In the genomic region with DNA sequence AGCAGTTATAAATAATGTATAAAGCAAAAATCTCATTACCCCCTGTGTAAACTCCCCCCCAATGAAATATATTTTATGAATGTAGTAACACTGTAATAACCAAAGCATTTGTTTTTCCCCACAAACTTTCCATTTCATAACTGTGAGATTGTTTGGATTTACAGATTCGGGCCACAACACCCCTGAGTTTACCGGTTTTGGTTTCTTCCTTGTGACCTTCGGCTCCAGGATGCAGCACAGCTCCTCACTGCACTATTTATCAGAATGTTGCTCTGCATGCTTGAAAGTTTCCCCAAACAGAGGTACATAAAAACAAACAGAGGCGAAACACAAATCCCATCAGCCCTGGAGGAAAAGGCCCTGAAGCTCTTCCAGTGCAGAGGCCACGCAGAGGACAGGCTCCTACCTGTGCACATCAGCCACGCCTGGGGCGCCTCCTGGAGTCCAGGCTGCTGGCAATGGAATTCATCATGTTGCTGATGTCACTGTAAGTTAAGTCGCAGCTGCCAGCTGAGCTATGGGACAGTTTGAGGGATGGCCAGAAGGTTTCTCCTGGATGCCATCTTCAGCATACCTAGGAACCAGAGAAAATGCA, we compare ENCODE assay signal across 11 cellular contexts.
DNase-seq lines count a peak whose midpoint lies in the region; ATAC-seq, FAIRE-seq and TF ChIP-seq lines count a peak whose summit lies in the region.
"Had no signal": no experiment of that assay in that cellular context is flagged by ENCODE, and none has a peak within 500 bp of the region (broad histone marks: within the 10 kb centered on the region; RNA-seq: fewer than 3 reads in every experiment).

No MANE protein-coding gene starts in this region.

- TF ChIP-seq EP300 in HepG2 (IDR thresholded peaks at IDR 0.05; ENCODE audit: low read depth in 2 of 2, low read length in 2 of 2) (no peak), HepG2 (CRISPR knock-in tag; IDR thresholded peaks at IDR 0.05; ENCODE audit: borderline replicate concordance) (no peak), stomach (IDR thresholded peaks at IDR 0.05) (no peak)

- H3K27me3 ChIP-seq in HepG2 (ENCODE audit: control insufficient read depth in 1 of 2, insufficient read depth in 2 of 2, low read length in 2 of 2) (no peaks in the 10 kb centered on the region), right lobe of liver (no peaks in the 10 kb centered on the region), stomach (no peaks in the 10 kb centered on the region)
- H3K27me3 ChIP-seq: left lung had no signal

- H3K4me1 ChIP-seq in HepG2 (ENCODE audit: insufficient read depth, low read length) (no peaks in the 10 kb centered on the region), right lobe of liver (no peaks in the 10 kb centered on the region), stomach (peaks cover 0 to 23% (median 17%) of the 10 kb centered on the region in 4 donors)
- H3K4me1 ChIP-seq: left lung had no signal

- H3K9me3 ChIP-seq in HepG2 (ENCODE audit: low read length): no peaks in the 10 kb centered on the region
- H3K9me3 ChIP-seq in right lobe of liver: no peaks in the 10 kb centered on the region
- no peaks in the 10 kb centered on the region for H3K9me3 ChIP-seq in stomach
- H3K9me3 ChIP-seq: left lung had no signal

- no TSS peak for BruUV-seq in HepG2 (replicated peaks; lab: Mats Ljungman, UMichigan)

- FAIRE-seq in HepG2 (lab: Jason Lieb, UNC): no peak

- H3K27ac ChIP-seq in HepG2 (ENCODE audit: extremely low read length, insufficient read depth, low read length): no peak overlapping the region
- no peak overlapping the region for H3K27ac ChIP-seq in right lobe of liver
- no peak overlapping the region for H3K27ac ChIP-seq in stomach
- H3K27ac ChIP-seq: left lung, SK-N-MC had no signal

- in situ Hi-C loops in HepG2 (cut with HindIII; ENCODE audit: extremely low pct_ligation_motif_present, low pct_unique_long_range_greater_than_20kb): no loop called here

- DNase-seq in HepG2 (ENCODE audit: low spot score): peak; percentile 21
- no peak for DNase-seq in right lobe of liver
- peak; percentile 8 for DNase-seq in OCI-M1 (lab: John Stamatoyannopoulos, UW)
- peak; percentile 20 for DNase-seq in central memory CD4-positive, alpha-beta T cell
- DNase-seq in stomach: peak; percentile 29
- DNase-seq in NCI-H2081 treated with DMSO at 0.1 percent for 48 hours (lab: John Stamatoyannopoulos, UW): no peak
- DNase-seq: C1 segment of cervical spinal cord, left lung had no signal

- POLR2A ChIA-PET in HepG2 (lab: Yijun Ruan, JAX): no interaction called here

- H3K79me2 ChIP-seq in HepG2 (ENCODE audit: insufficient read depth, low read length): no peaks in the 10 kb centered on the region

- H3K4me2 ChIP-seq in HepG2 (ENCODE audit: low read depth, low read length): no peak overlapping the region; the same call in 1 of the 2 replicates

- no peak overlapping the region for H3K9ac ChIP-seq in HepG2 (ENCODE audit: insufficient read depth, low read depth, low read length)

- TF ChIP-seq RAD21 in HepG2 (CRISPR knock-in tag; IDR thresholded peaks at IDR 0.05): no peak

- no peak overlapping the region for H2AFZ ChIP-seq in HepG2 (ENCODE audit: low read length)

- H3K4me3 ChIP-seq in HepG2 (replicated peaks in 1 of 3; ENCODE audit: insufficient read depth in 1 of 3, low read depth in 2 of 3, low read length in 3 of 3) (no peak overlapping the region), right lobe of liver (no peak overlapping the region), stomach (no peak overlapping the region)
- H3K4me3 ChIP-seq: left lung, SK-N-MC had no signal

- H3K36me3 ChIP-seq in HepG2 (replicated peaks in 1 of 2; ENCODE audit: control insufficient read depth in 1 of 2, insufficient read depth in 2 of 2, low read length in 2 of 2) (no peaks in the 10 kb centered on the region), right lobe of liver (no peaks in the 10 kb centered on the region), stomach (no peaks in the 10 kb centered on the region)
- H3K36me3 ChIP-seq: left lung had no signal

- CTCF ChIA-PET in HepG2 (lab: Yijun Ruan, JAX; ENCODE audit: low intra/inter-chr PET ratio, low total read pairs): no interaction called here

- WGBS in HepG2 (ENCODE audit: low lambda C conversion rate): 26% methylated on average over 5 of the region's 8 CpGs
- 64% methylated on average over 4 of the region's 8 CpGs for WGBS in right lobe of liver (ENCODE audit: insufficient coverage, low coverage, low lambda C conversion rate, missing lambda C conversion rate)
- 74 to 89% (median 82%) methylated on average over 8 of the region's 8 CpGs for WGBS in stomach, 5 donors

- H4K20me1 ChIP-seq in HepG2 (ENCODE audit: insufficient read depth, low read length): no peaks in the 10 kb centered on the region

- ATAC-seq in HepG2 (peak; percentile 90), right lobe of liver (no peak), HG03571 (IDR thresholded peaks at IDR 0.05; ENCODE audit: unreplicated experiment) (no peak), SK-N-SH treated with all-trans-retinoic acid at 6 μM for 48 hours (no peak)
- ATAC-seq: left lung had no signal

- TF ChIP-seq CTCF in HepG2 (CRISPR knock-in tag; IDR thresholded peaks at IDR 0.05) (peak; percentile 53), right lobe of liver (IDR thresholded peaks at IDR 0.05) (no peak), stomach (IDR thresholded peaks at IDR 0.05) (no peak)

- intact Hi-C loops in HepG2 (cut with micrococcal nuclease; ENCODE audit: unreplicated experiment): no loop called here
- intact Hi-C loops in right lobe of liver (cut with DNase I): no loop called here
- intact Hi-C loops in stomach (cut with DNase I; ENCODE audit: low total_unique reads): no loop called here

- TF ChIP-seq POLR2A in HepG2 (IDR thresholded peaks at IDR 0.05; ENCODE audit: insufficient read depth in 1 of 2, low read depth in 2 of 2, low read length in 2 of 2): no peak
- no peak for TF ChIP-seq POLR2A in right lobe of liver (IDR thresholded peaks at IDR 0.05)
- no peak for TF ChIP-seq POLR2A in stomach (IDR thresholded peaks at IDR 0.05)

TF ChIP-seq in HepG2, 621 proteins besides CTCF, POLR2A, EP300 and RAD21:
- TF ChIP-seq, protein P1, sequence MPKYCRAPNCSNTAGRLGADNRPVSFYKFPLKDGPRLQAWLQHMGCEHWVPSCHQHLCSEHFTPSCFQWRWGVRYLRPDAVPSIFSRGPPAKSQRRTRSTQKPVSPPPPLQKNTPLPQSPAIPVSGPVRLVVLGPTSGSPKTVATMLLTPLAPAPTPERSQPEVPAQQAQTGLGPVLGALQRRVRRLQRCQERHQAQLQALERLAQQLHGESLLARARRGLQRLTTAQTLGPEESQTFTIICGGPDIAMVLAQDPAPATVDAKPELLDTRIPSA (CRISPR knock-in tag; IDR thresholded peaks at IDR 0.05; ENCODE audit: borderline replicate concordance): no peak
- TF ChIP-seq, protein P2, sequence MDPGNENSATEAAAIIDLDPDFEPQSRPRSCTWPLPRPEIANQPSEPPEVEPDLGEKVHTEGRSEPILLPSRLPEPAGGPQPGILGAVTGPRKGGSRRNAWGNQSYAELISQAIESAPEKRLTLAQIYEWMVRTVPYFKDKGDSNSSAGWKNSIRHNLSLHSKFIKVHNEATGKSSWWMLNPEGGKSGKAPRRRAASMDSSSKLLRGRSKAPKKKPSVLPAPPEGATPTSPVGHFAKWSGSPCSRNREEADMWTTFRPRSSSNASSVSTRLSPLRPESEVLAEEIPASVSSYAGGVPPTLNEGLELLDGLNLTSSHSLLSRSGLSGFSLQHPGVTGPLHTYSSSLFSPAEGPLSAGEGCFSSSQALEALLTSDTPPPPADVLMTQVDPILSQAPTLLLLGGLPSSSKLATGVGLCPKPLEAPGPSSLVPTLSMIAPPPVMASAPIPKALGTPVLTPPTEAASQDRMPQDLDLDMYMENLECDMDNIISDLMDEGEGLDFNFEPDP (CRISPR knock-in tag; conservative IDR thresholded peaks at IDR 0.05): 0 out of 2 replicates have a peak, but pooled peaks have one; percentile 26
- TF ChIP-seq STAG1 (CRISPR knock-in tag; IDR thresholded peaks at IDR 0.05): peak; percentile 56
- no peak for TF ChIP-seq ZNF230 (CRISPR knock-in tag; IDR thresholded peaks at IDR 0.05)
- peak; percentile 8 for TF ChIP-seq TEAD3 (CRISPR knock-in tag; optimal IDR thresholded peaks at IDR 0.05; ENCODE audit: borderline replicate concordance)
- no peak for TF ChIP-seq GABPA (IDR thresholded peaks at IDR 0.05; ENCODE audit: low read depth, low read length)
- peak; percentile 33; the same call in 1 of the 2 replicates for TF ChIP-seq GABPA (CRISPR knock-in tag; IDR thresholded peaks at IDR 0.05; ENCODE audit: low read depth)
- 0 out of 2 replicates have a peak, but pooled peaks have one; percentile 12 for TF ChIP-seq GABPB1 (CRISPR knock-in tag; IDR thresholded peaks at IDR 0.05)
TF ChIP-seq in HepG2: peak in this region for 5.

TF ChIP-seq in SK-N-SH treated with all-trans-retinoic acid at 6 μM for 48 hours, 23 proteins besides CTCF, POLR2A, EP300 and RAD21:
- no peak for TF ChIP-seq CSDC2 (CRISPR knock-in tag; IDR thresholded peaks at IDR 0.05)
- no peak for TF ChIP-seq TOX (CRISPR knock-in tag; IDR thresholded peaks at IDR 0.05; ENCODE audit: borderline replicate concordance)

Comparison
In these comparisons a context has a peak if more than half of its experiments do, and no peak if none do; other contexts are left out.
1. DNase-seq: peak in HepG2 (single experiment), OCI-M1 (single experiment), central memory CD4-positive, alpha-beta T cell (single experiment) and stomach (single experiment); none in right lobe of liver (0 of 3) and NCI-H2081 treated with DMSO at 0.1 percent for 48 hours (single experiment).